ENCODE assay signal across 21 cellular contexts in genomic region chr16:81408409-81408950, GRCh38.
"Had no signal": no experiment of that assay in that cellular context is flagged by ENCODE, and none has a peak within 500 bp of the region (broad histone marks: within the 10 kb centered on the region; RNA-seq: fewer than 3 reads in every experiment).

No MANE protein-coding gene starts in this region.

- H3K4me3 Mint-ChIP-seq: activated CD4-positive, alpha-beta memory T cell treated with anti-CD3 and anti-CD28 coated beads for 36 hours; activated T-helper 1 cell treated with anti-CD3 and anti-CD28 coated beads, Interleukin-12 subunit alpha, Interleukin-12 subunit beta, Interleukin-2, Interleukin-4 antibody, amounts not matched to agents 30 ng/mL and 10 ng/mL and 1 ng/mL, durations not matched to agents 14 hours and 24 hours and 36 hours; nephron progenitor cell; stimulated activated naive CD8-positive, alpha-beta T cell treated with anti-CD3 and anti-CD28 coated beads, Interleukin-15, amount 100 ng/mL, for 72 hours; T-helper 17 cell had no signal

- H3K4me3 ChIP-seq: esophagus muscularis mucosa, gastrocnemius medialis, spleen, suprapubic skin, tibial nerve had no signal

- H3K27ac Mint-ChIP-seq: activated CD4-positive, alpha-beta memory T cell treated with anti-CD3 and anti-CD28 coated beads for 36 hours; activated naive CD4-positive, alpha-beta T cell treated with anti-CD3 and anti-CD28 coated beads, Interleukin-2, amount 50 U/mL, for 72 hours; nephron progenitor cell; T-helper 17 cell had no signal

- H3K27me3 ChIP-seq: brain microvascular endothelial cell, spleen, tibial nerve had no signal

- H3K27me3 Mint-ChIP-seq: activated CD4-positive, alpha-beta memory T cell treated with anti-CD3 and anti-CD28 coated beads for 36 hours had no signal

- H3K4me1 ChIP-seq: gastrocnemius medialis had no signal

- H3K27ac ChIP-seq: brain microvascular endothelial cell, esophagus muscularis mucosa, gastrocnemius medialis, spleen, suprapubic skin, tibial nerve had no signal

- H3K36me3 Mint-ChIP-seq: activated CD4-positive, alpha-beta memory T cell treated with anti-CD3 and anti-CD28 coated beads for 36 hours; activated naive CD4-positive, alpha-beta T cell treated with anti-CD3 and anti-CD28 coated beads, Interleukin-2, amount 50 U/mL, for 72 hours had no signal

- DNase-seq: activated CD4-positive, alpha-beta memory T cell treated with anti-CD3 and anti-CD28 coated beads for 36 hours; activated CD4-positive, alpha-beta T cell treated with anti-CD3 and anti-CD28 coated beads for 4 hours; activated CD4-positive, CD25-positive, alpha-beta regulatory T cell; activated gamma-delta T cell treated with Interleukin-2 at 50 U/mL for 16 hours; brain microvascular endothelial cell; caudate nucleus; effector memory CD4-positive, alpha-beta T cell; gastrocnemius medialis; head of caudate nucleus; left cardiac atrium; nephron progenitor cell; retina; stimulated activated CD4-positive, alpha-beta T cell treated with anti-CD3 and anti-CD28 coated beads, Interleukin-4, amount 100 ng/mL, for 1 hour; stimulated activated naive CD8-positive, alpha-beta T cell treated with anti-CD3 and anti-CD28 coated beads, Interleukin-15, amount 100 ng/mL, for 72 hours; T-helper 17 cell had no signal

- H3K9me3 ChIP-seq: esophagus muscularis mucosa, gastrocnemius medialis, spleen, suprapubic skin, tibial nerve had no signal

- ATAC-seq: activated naive CD4-positive, alpha-beta T cell treated with anti-CD3 and anti-CD28 coated beads, Interleukin-2, amount 50 U/mL, for 72 hours; gastrocnemius medialis; left cardiac atrium; stimulated activated naive CD8-positive, alpha-beta T cell treated with anti-CD3 and anti-CD28 coated beads, Interleukin-15, amount 100 ng/mL, for 72 hours; T-helper 17 cell had no signal

- H3K36me3 ChIP-seq: brain microvascular endothelial cell, esophagus muscularis mucosa, gastrocnemius medialis, spleen, suprapubic skin, tibial nerve had no signal

- H3K9me3 Mint-ChIP-seq: activated CD4-positive, alpha-beta memory T cell treated with anti-CD3 and anti-CD28 coated beads for 36 hours; activated naive CD4-positive, alpha-beta T cell treated with anti-CD3 and anti-CD28 coated beads, Interleukin-2, amount 50 U/mL, for 72 hours; activated T-helper 1 cell treated with anti-CD3 and anti-CD28 coated beads, Interleukin-12 subunit alpha, Interleukin-12 subunit beta, Interleukin-2, Interleukin-4 antibody, amounts not matched to agents 30 ng/mL and 10 ng/mL and 1 ng/mL, durations not matched to agents 14 hours and 24 hours and 36 hours; nephron progenitor cell; stimulated activated naive CD8-positive, alpha-beta T cell treated with anti-CD3 and anti-CD28 coated beads, Interleukin-15, amount 100 ng/mL, for 72 hours had no signal
